Comparison of ENCODE assay signal across 24 cellular contexts in genomic region chr14:49460647-49461046, GRCh38.
DNase-seq lines count a peak whose midpoint lies in the region; ATAC-seq and TF ChIP-seq lines count a peak whose summit lies in the region.
"Had no signal": no experiment of that assay in that cellular context is flagged by ENCODE, and none has a peak within 500 bp of the region (broad histone marks: within the 10 kb centered on the region; RNA-seq: fewer than 3 reads in every experiment).

No MANE protein-coding gene starts in this region.

- H3K27ac ChIP-seq in C4-2B (peak overlapping the region; percentile 59; the same call in 1 of the 2 replicates), VCaP (peak overlapping the region; percentile 72), right atrium auricular region (no peak overlapping the region), body of pancreas (no peak overlapping the region)
- H3K27ac ChIP-seq: 22Rv1; A549; BLaER1 treated with 17β-estradiol and CSF1 and Interleukin-3, amounts not matched to agents 10 nM and 100 nM had no signal

- H3K36me3 ChIP-seq in mucosa of descending colon (ENCODE audit: low read depth) (no peaks in the 10 kb centered on the region), right atrium auricular region (no peaks in the 10 kb centered on the region), body of pancreas (replicated peaks in 1 of 2; ENCODE audit: insufficient read depth in 1 of 2, low read depth in 2 of 2) (no peaks in the 10 kb centered on the region)
- H3K36me3 ChIP-seq: BLaER1 treated with 17β-estradiol and CSF1 and Interleukin-3, amounts not matched to agents 10 nM and 100 nM had no signal

- WGBS in body of pancreas, 2 donors, result 62 to 66% methylated on average over 2 of the region's 2 CpGs

- TF ChIP-seq POLR2A in body of pancreas (IDR thresholded peaks at IDR 0.05), result no peak

- intact Hi-C loops in mucosa of descending colon (cut with DNase I, micrococcal nuclease), result no loop called here
- intact Hi-C loops in body of pancreas (cut with DNase I), result loop anchor here (5.0 kb wide), 1 partner anchor 37 kb away; no protein-coding TSS in a partner anchor

- ATAC-seq in mucosa of descending colon (peak; percentile 67), body of pancreas (no peak)

- no peaks in the 10 kb centered on the region for H3K4me1 ChIP-seq in mucosa of descending colon (ENCODE audit: low read depth)
- H3K4me1 ChIP-seq in right atrium auricular region, result no peaks in the 10 kb centered on the region
- no peaks in the 10 kb centered on the region for H3K4me1 ChIP-seq in body of pancreas
- H3K4me1 ChIP-seq: A549; BLaER1 treated with 17β-estradiol and CSF1 and Interleukin-3, amounts not matched to agents 10 nM and 100 nM had no signal

- TF ChIP-seq CTCF in C4-2B (conservative IDR thresholded peaks at IDR 0.05) (no peak), VCaP (conservative IDR thresholded peaks at IDR 0.05) (no peak), mucosa of descending colon (IDR thresholded peaks at IDR 0.05) (no peak), right atrium auricular region (IDR thresholded peaks at IDR 0.05) (no peak), body of pancreas (IDR thresholded peaks at IDR 0.05) (no peak)

- DNase-seq in LoVo (ENCODE audit: low spot score) (peak; percentile 20), mucosa of descending colon (no peak), right atrium auricular region (ENCODE audit: low spot score) (no peak), NCI-H510A treated with DMSO at 0.1 percent for 48 hours (lab: John Stamatoyannopoulos, UW) (no peak), body of pancreas (no peak)
- no peak for DNase-seq in stimulated activated naive CD4-positive, alpha-beta T cell treated with Interleukin-2 at 50 U/mL for 16 hours (lab: John Stamatoyannopoulos, UW)
- DNase-seq: AML-193; CD4-positive, alpha-beta memory T cell; CD4-positive, CD25-positive, alpha-beta regulatory T cell; CD8-positive, alpha-beta memory T cell; COR-L47; DMS 273 treated with DMSO at 0.1 percent for 48 hours; DMS153; DMS53; DMS79; DND-41; EL; GDM1 had no signal

- no peaks in the 10 kb centered on the region for H3K9me3 ChIP-seq in mucosa of descending colon
- no peaks in the 10 kb centered on the region for H3K9me3 ChIP-seq in right atrium auricular region
- H3K9me3 ChIP-seq in body of pancreas, result no peaks in the 10 kb centered on the region
- H3K9me3 ChIP-seq: A549; BLaER1 treated with 17β-estradiol and CSF1 and Interleukin-3, amounts not matched to agents 10 nM and 100 nM had no signal

- H3K4me3 ChIP-seq in mucosa of descending colon, result no peak overlapping the region
- H3K4me3 ChIP-seq in right atrium auricular region, result no peak overlapping the region
- no peak overlapping the region for H3K4me3 ChIP-seq in body of pancreas
- H3K4me3 ChIP-seq: A549; BLaER1 treated with 17β-estradiol and CSF1 and Interleukin-3, amounts not matched to agents 10 nM and 100 nM; GM12878 had no signal

- H3K27me3 ChIP-seq in right atrium auricular region, result no peaks in the 10 kb centered on the region
- no peaks in the 10 kb centered on the region for H3K27me3 ChIP-seq in body of pancreas
- H3K27me3 ChIP-seq: BLaER1 treated with 17β-estradiol and CSF1 and Interleukin-3, amounts not matched to agents 10 nM and 100 nM had no signal

Comparison
In these comparisons a context has a peak if more than half of its experiments do, and no peak if none do; other contexts are left out.
1. H3K27ac ChIP-seq: peak in C4-2B (single experiment) and VCaP (single experiment); none in right atrium auricular region (0 of 2) and body of pancreas (0 of 4).